Comparison of ENCODE assay signal across 1 cellular context in the genomic region with DNA sequence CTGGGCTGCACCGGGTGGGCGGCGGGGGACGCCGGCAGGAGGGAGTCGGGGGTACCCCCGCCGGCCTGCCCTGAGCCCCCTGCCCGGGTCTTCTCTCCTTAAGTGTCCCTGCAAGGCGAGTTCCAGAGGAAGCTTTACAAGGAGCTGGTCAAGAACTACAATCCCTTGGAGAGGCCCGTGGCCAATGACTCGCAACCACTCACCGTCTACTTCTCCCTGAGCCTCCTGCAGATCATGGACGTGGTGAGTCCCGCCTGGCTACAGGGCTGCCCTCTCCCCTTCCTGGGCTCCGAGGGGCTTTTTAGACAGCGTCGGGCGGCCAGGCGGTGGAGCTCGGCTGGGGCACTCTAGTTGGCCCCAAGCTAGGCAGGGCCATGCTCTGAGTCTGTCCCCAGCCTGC.
TF ChIP-seq lines count a peak whose summit lies in the region.

No MANE protein-coding gene starts in this region.

TF ChIP-seq in K562, 482 proteins besides CTCF, POLR2A, EP300 and RAD21 (continued from another document):
- TF ChIP-seq, protein P1, sequence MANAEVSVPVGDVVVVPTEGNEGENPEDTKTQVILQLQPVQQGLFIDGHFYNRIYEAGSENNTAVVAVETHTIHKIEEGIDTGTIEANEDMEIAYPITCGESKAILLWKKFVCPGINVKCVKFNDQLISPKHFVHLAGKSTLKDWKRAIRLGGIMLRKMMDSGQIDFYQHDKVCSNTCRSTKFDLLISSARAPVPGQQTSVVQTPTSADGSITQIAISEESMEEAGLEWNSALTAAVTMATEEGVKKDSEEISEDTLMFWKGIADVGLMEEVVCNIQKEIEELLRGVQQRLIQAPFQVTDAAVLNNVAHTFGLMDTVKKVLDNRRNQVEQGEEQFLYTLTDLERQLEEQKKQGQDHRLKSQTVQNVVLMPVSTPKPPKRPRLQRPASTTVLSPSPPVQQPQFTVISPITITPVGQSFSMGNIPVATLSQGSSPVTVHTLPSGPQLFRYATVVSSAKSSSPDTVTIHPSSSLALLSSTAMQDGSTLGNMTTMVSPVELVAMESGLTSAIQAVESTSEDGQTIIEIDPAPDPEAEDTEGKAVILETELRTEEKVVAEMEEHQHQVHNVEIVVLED (CRISPR knock-in tag; IDR thresholded peaks at IDR 0.05), result no peak
- TF ChIP-seq EZH2 (IDR thresholded peaks at IDR 0.05; ENCODE audit: borderline replicate concordance, low read depth, low read length), result no peak
- TF ChIP-seq, protein P2, sequence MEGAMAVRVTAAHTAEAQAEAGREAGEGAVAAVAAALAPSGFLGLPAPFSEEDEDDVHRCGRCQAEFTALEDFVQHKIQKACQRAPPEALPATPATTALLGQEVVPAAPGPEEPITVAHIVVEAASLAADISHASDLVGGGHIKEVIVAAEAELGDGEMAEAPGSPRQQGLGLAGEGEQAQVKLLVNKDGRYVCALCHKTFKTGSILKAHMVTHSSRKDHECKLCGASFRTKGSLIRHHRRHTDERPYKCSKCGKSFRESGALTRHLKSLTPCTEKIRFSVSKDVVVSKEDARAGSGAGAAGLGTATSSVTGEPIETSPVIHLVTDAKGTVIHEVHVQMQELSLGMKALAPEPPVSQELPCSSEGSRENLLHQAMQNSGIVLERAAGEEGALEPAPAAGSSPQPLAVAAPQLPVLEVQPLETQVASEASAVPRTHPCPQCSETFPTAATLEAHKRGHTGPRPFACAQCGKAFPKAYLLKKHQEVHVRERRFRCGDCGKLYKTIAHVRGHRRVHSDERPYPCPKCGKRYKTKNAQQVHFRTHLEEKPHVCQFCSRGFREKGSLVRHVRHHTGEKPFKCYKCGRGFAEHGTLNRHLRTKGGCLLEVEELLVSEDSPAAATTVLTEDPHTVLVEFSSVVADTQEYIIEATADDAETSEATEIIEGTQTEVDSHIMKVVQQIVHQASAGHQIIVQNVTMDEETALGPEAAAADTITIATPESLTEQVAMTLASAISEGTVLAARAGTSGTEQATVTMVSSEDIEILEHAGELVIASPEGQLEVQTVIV (CRISPR knock-in tag; IDR thresholded peaks at IDR 0.05; ENCODE audit: borderline replicate concordance), result no peak
- no peak for TF ChIP-seq HDAC6 (IDR thresholded peaks at IDR 0.05; ENCODE audit: low read depth, low read length)
- TF ChIP-seq CXXC5 (CRISPR knock-in tag; IDR thresholded peaks at IDR 0.05), result no peak
- no peak for TF ChIP-seq ZBTB17 (CRISPR knock-in tag; IDR thresholded peaks at IDR 0.05)
- TF ChIP-seq, protein P3, sequence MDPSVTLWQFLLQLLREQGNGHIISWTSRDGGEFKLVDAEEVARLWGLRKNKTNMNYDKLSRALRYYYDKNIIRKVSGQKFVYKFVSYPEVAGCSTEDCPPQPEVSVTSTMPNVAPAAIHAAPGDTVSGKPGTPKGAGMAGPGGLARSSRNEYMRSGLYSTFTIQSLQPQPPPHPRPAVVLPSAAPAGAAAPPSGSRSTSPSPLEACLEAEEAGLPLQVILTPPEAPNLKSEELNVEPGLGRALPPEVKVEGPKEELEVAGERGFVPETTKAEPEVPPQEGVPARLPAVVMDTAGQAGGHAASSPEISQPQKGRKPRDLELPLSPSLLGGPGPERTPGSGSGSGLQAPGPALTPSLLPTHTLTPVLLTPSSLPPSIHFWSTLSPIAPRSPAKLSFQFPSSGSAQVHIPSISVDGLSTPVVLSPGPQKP (CRISPR knock-in tag; IDR thresholded peaks at IDR 0.05), result no peak
- no peak for TF ChIP-seq TAF1 (IDR thresholded peaks at IDR 0.05; ENCODE audit: control insufficient read depth, extremely low read depth, insufficient read depth, low read length, severe bottlenecking)
- no peak for TF ChIP-seq ILF3 (IDR thresholded peaks at IDR 0.05; ENCODE audit: borderline replicate concordance)
- TF ChIP-seq, protein P4, sequence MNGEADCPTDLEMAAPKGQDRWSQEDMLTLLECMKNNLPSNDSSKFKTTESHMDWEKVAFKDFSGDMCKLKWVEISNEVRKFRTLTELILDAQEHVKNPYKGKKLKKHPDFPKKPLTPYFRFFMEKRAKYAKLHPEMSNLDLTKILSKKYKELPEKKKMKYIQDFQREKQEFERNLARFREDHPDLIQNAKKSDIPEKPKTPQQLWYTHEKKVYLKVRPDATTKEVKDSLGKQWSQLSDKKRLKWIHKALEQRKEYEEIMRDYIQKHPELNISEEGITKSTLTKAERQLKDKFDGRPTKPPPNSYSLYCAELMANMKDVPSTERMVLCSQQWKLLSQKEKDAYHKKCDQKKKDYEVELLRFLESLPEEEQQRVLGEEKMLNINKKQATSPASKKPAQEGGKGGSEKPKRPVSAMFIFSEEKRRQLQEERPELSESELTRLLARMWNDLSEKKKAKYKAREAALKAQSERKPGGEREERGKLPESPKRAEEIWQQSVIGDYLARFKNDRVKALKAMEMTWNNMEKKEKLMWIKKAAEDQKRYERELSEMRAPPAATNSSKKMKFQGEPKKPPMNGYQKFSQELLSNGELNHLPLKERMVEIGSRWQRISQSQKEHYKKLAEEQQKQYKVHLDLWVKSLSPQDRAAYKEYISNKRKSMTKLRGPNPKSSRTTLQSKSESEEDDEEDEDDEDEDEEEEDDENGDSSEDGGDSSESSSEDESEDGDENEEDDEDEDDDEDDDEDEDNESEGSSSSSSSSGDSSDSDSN (IDR thresholded peaks at IDR 0.05; ENCODE audit: borderline replicate concordance in 1 of 2, low read depth in 2 of 2, low read length in 2 of 2), result no peak
- TF ChIP-seq ETS2 (tag; IDR thresholded peaks at IDR 0.05; ENCODE audit: borderline replicate concordance, poor library complexity, severe bottlenecking), result no peak
